In the genomic region with DNA sequence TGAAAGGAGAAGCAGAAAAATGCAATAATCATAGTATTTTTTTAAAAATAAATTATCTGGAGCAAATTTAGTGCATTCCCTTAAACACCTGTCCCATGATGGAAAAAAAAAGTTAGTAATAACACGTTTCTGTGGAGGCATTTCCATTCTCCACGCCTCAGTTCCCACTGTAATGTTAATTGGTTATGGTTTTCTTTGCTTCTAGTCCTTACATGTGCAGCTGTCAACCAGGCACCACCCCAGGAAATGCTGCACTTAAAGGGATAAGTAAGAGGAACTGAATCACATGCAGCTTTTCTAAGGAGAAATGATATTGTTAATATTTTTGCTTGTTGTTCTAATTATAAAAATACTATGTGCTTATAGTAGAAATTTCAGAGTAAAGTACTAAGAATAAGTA, we compare ENCODE assay signal across 11 cellular contexts.
DNase-seq lines count a peak whose midpoint lies in the region; ATAC-seq, FAIRE-seq and TF ChIP-seq lines count a peak whose summit lies in the region.
"Had no signal": no experiment of that assay in that cellular context is flagged by ENCODE, and none has a peak within 500 bp of the region (broad histone marks: within the 10 kb centered on the region; RNA-seq: fewer than 3 reads in every experiment).

No MANE protein-coding gene starts in this region.

- no peaks in the 10 kb centered on the region for H3K36me3 Mint-ChIP-seq in activated T-cell treated with anti-CD3 and anti-CD28 coated beads, Interleukin-2, amount 50 U/mL, for 4 hours (ENCODE audit: insufficient read depth)

- no peak overlapping the region for H2AFZ ChIP-seq in smooth muscle cell (ENCODE audit: low read depth)

- H3F3A ChIP-seq in smooth muscle cell (ENCODE audit: low read depth): peaks cover 12% of the 10 kb centered on the region

- 37% methylated on average over 2 of the region's 2 CpGs for WGBS in smooth muscle cell (ENCODE audit: low lambda C conversion rate)

- no peaks in the 10 kb centered on the region for H4K20me1 ChIP-seq in smooth muscle cell (ENCODE audit: low read depth)

- no peaks in the 10 kb centered on the region for H3K36me3 ChIP-seq in smooth muscle cell (ENCODE audit: low read depth)
- H3K36me3 ChIP-seq: ascending aorta had no signal

- TF ChIP-seq CTCF in fibroblast of mammary gland (conservative IDR thresholded peaks at IDR 0.05; ENCODE audit: control insufficient read depth, insufficient read depth, low read depth, low read length) (no peak), smooth muscle cell (IDR thresholded peaks at IDR 0.05; ENCODE audit: borderline replicate concordance, insufficient read depth, poor library complexity, severe bottlenecking) (no peak)

- no peak overlapping the region for H3K9ac ChIP-seq in smooth muscle cell (ENCODE audit: low read depth)

- H3K9me3 Mint-ChIP-seq in activated T-cell treated with anti-CD3 and anti-CD28 coated beads, Interleukin-2, amount 50 U/mL, for 4 hours: no peaks in the 10 kb centered on the region

- peak; percentile 66 for FAIRE-seq in RCC 7860 (lab: Jason Lieb, UNC)

- peak overlapping the region; percentile 35 for H3K27ac ChIP-seq in smooth muscle cell (ENCODE audit: low read depth)

- H3K4me3 ChIP-seq in fibroblast of mammary gland (ENCODE audit: control insufficient read depth, low read depth, low read length) (no peak overlapping the region), smooth muscle cell (no peak overlapping the region)
- H3K4me3 ChIP-seq: ascending aorta had no signal

- no peak overlapping the region for H3K4me3 Mint-ChIP-seq in activated T-cell treated with anti-CD3 and anti-CD28 coated beads, Interleukin-2, amount 50 U/mL, for 4 hours

- peaks cover 9% of the 10 kb centered on the region for H3K4me1 Mint-ChIP-seq in activated T-cell treated with anti-CD3 and anti-CD28 coated beads, Interleukin-2, amount 50 U/mL, for 4 hours (ENCODE audit: low read depth)

- DNase-seq in Daoy (ENCODE audit: low read depth): peak; percentile 70
- peak; percentile 48 for DNase-seq in RCC 7860 (ENCODE audit: low spot score)
- peak; percentile 45 for DNase-seq in fibroblast of mammary gland (ENCODE audit: low read depth)
- DNase-seq in smooth muscle cell (lab: John Stamatoyannopoulos, UW; ENCODE audit: unreplicated experiment): no peak
- DNase-seq in NCI-H774 (lab: John Stamatoyannopoulos, UW): no peak
- no peak for DNase-seq in activated T-cell treated with anti-CD3 and anti-CD28 coated beads, Interleukin-2, amount 50 U/mL, for 4 hours
- no peak for DNase-seq in HuH-7 (ENCODE audit: low spot score)
- DNase-seq: NCI-H345; stimulated activated CD4-positive, alpha-beta T cell treated with anti-CD3 and anti-CD28 coated beads, Interleukin-1b, Interleukin-23, amount 100 ng/mL, for 48 hours had no signal

- no peaks in the 10 kb centered on the region for H3K79me2 ChIP-seq in smooth muscle cell (ENCODE audit: low read depth)

- H3K4me2 ChIP-seq in smooth muscle cell: no peak overlapping the region

- no peaks in the 10 kb centered on the region for H3K27me3 ChIP-seq in smooth muscle cell (ENCODE audit: low read depth)
- H3K27me3 ChIP-seq: ascending aorta had no signal

- no peaks in the 10 kb centered on the region for H3K9me3 ChIP-seq in smooth muscle cell (replicated peaks; ENCODE audit: low read depth)
- H3K9me3 ChIP-seq: ascending aorta had no signal

- peaks cover 32% of the 10 kb centered on the region for H3K4me1 ChIP-seq in smooth muscle cell (ENCODE audit: low read depth)

- ATAC-seq in activated T-cell treated with anti-CD3 and anti-CD28 coated beads, Interleukin-2, amount 50 U/mL, for 4 hours: no peak
- no peak for ATAC-seq in GM21360 (IDR thresholded peaks at IDR 0.05; ENCODE audit: unreplicated experiment)

- no peaks in the 10 kb centered on the region for H3K27me3 Mint-ChIP-seq in activated T-cell treated with anti-CD3 and anti-CD28 coated beads, Interleukin-2, amount 50 U/mL, for 4 hours (ENCODE audit: low read depth)

Comparison
In these comparisons a context has a peak if more than half of its experiments do, and no peak if none do; other contexts are left out.
1. DNase-seq: peak in Daoy (single experiment), RCC 7860 (single experiment) and fibroblast of mammary gland (single experiment); none in smooth muscle cell (single experiment), NCI-H774 (single experiment), activated T-cell treated with anti-CD3 and anti-CD28 coated beads, Interleukin-2, amount 50 U/mL, for 4 hours (single experiment) and HuH-7 (single experiment).